ENCODE assay signal across 10 cellular contexts in genomic region chr3:37892917-37893595, GRCh38. TPM values are rescaled to one million over a fixed set of nuclear protein-coding genes. Genes with fewer than 3 reads are reported as not detected.
DNase-seq lines count a peak whose midpoint lies in the region; ATAC-seq and TF ChIP-seq lines count a peak whose summit lies in the region.
"Had no signal": no experiment of that assay in that cellular context is flagged by ENCODE, and none has a peak within 500 bp of the region (broad histone marks: within the 10 kb centered on the region; RNA-seq: fewer than 3 reads in every experiment).

No MANE protein-coding gene starts in this region.

- no peak overlapping the region for H3K4me3 ChIP-seq in kidney epithelial cell (ENCODE audit: low read depth, low read length)
- H3K4me3 ChIP-seq in skeletal muscle tissue (ENCODE audit: low read length in 3 of 3) = no peak overlapping the region

- H4K20me1 ChIP-seq in H9 (ENCODE audit: control insufficient read depth, insufficient read depth, insufficient read length) = no peaks in the 10 kb centered on the region

- DNase-seq in HuH-7.5 (ENCODE audit: low spot score) = peak; percentile 29
- peak; percentile 57 for DNase-seq in dermis blood vessel endothelial cell
- DNase-seq in kidney epithelial cell (ENCODE audit: low read depth) = peak; percentile 39
- no peak for DNase-seq in stimulated activated effector memory CD8-positive, alpha-beta T cell treated with anti-CD3 and anti-CD28 coated beads, Interleukin-12 subunit alpha, Interleukin-12 subunit beta, amount 100 ng/mL, for 72 hours (ENCODE audit: low spot score in 2 of 2)
- no peak for DNase-seq in GM13977 (ENCODE audit: low spot score)
- no peak for DNase-seq in H9
- DNase-seq: SHP77; stimulated activated CD4-positive, alpha-beta T cell treated with anti-CD3 and anti-CD28 coated beads, Interleukin-4, amount 100 ng/mL, for 4 hours had no signal

- no peak overlapping the region for H3K14ac ChIP-seq in H9 (ENCODE audit: insufficient read depth, low read length)

- no peak overlapping the region for H3K23ac ChIP-seq in H9 (ENCODE audit: insufficient read length, low read depth, low read length)

- no peaks in the 10 kb centered on the region for H3K36me3 Mint-ChIP-seq in stimulated activated effector memory CD8-positive, alpha-beta T cell treated with anti-CD3 and anti-CD28 coated beads, Interleukin-12 subunit alpha, Interleukin-12 subunit beta, amount 100 ng/mL, for 72 hours
- H3K36me3 Mint-ChIP-seq in H9 (ENCODE audit: insufficient read depth in 1 of 3, low read depth in 3 of 3) = no peaks in the 10 kb centered on the region

- no peak overlapping the region for H3T11ph ChIP-seq in H9 (ENCODE audit: low read length)

- ATAC-seq in stimulated activated effector memory CD8-positive, alpha-beta T cell treated with anti-CD3 and anti-CD28 coated beads, Interleukin-12 subunit alpha, Interleukin-12 subunit beta, amount 100 ng/mL, for 72 hours = no peak
- no peak for ATAC-seq in GM21367 (IDR thresholded peaks at IDR 0.05; ENCODE audit: unreplicated experiment)

- H2BK120ac ChIP-seq in H9 (ENCODE audit: low read depth, low read length, poor library complexity, severe bottlenecking) = no peak overlapping the region

- H3K27ac ChIP-seq in skeletal muscle tissue (ENCODE audit: low read depth, low read length) (peak overlapping the region; percentile 49), H9 (ENCODE audit: insufficient read length, low read depth, low read length) (no peak overlapping the region)

- H3K9me3 Mint-ChIP-seq in stimulated activated effector memory CD8-positive, alpha-beta T cell treated with anti-CD3 and anti-CD28 coated beads, Interleukin-12 subunit alpha, Interleukin-12 subunit beta, amount 100 ng/mL, for 72 hours = no peaks in the 10 kb centered on the region
- H3K9me3 Mint-ChIP-seq in H9 = no peaks in the 10 kb centered on the region

- H3K79me2 ChIP-seq in H9 (ENCODE audit: insufficient read depth, low read length) = no peaks in the 10 kb centered on the region

- in situ Hi-C loops in GM13977 (cut with MboI; ENCODE audit: low pct_unique_long_range_greater_than_20kb, low sequenced_read_pairs, unreplicated experiment) = no loop called here

- H3K36me3 ChIP-seq in kidney epithelial cell (ENCODE audit: control insufficient read depth, insufficient read depth, low read length) (no peaks in the 10 kb centered on the region), skeletal muscle tissue (ENCODE audit: control insufficient read depth in 3 of 3, insufficient read depth in 3 of 3, low read length in 3 of 3) (no peaks in the 10 kb centered on the region)

- H3K4me1 ChIP-seq in skeletal muscle tissue (ENCODE audit: control insufficient read depth in 3 of 3, insufficient read depth in 3 of 3, low read length in 3 of 3) = peaks cover 22 to 32% (median 27%) of the 10 kb centered on the region in 3 donors
- 0 out of 2 replicates have a peak, but pooled peaks cover 3% of the 10 kb centered on the region for H3K4me1 ChIP-seq in H9 (ENCODE audit: insufficient read depth, low read length)

- no CpG with 5 or more reads among the region's 3 CpGs for WGBS in H9 (ENCODE audit: extremely low coverage, insufficient read length, low lambda C conversion rate)

- no peak overlapping the region for H3K56ac ChIP-seq in H9 (ENCODE audit: insufficient read length, low read depth, low read length)

- H3K27me3 Mint-ChIP-seq in H9 (ENCODE audit: low read depth) = no peaks in the 10 kb centered on the region

- no peak overlapping the region for H2BK12ac ChIP-seq in H9 (ENCODE audit: insufficient read length, low read depth, low read length)

- no peak overlapping the region for H4K5ac ChIP-seq in H9 (ENCODE audit: insufficient read length, low read depth, low read length)

- no peak overlapping the region for H3K27ac Mint-ChIP-seq in stimulated activated effector memory CD8-positive, alpha-beta T cell treated with anti-CD3 and anti-CD28 coated beads, Interleukin-12 subunit alpha, Interleukin-12 subunit beta, amount 100 ng/mL, for 72 hours
- H3K27ac Mint-ChIP-seq in H9 = no peak overlapping the region; a peak in 2 of 7 replicates

- H3K27me3 ChIP-seq in kidney epithelial cell (ENCODE audit: control insufficient read depth, insufficient read depth, low read length) = no peaks in the 10 kb centered on the region
- no peaks in the 10 kb centered on the region for H3K27me3 ChIP-seq in skeletal muscle tissue (ENCODE audit: control insufficient read depth in 3 of 3, insufficient read depth in 3 of 3, low read length in 3 of 3)
- no peaks in the 10 kb centered on the region for H3K27me3 ChIP-seq in H9 (ENCODE audit: insufficient read depth, low read length)

- H3K4ac ChIP-seq in H9 (ENCODE audit: low read depth, low read length) = no peak overlapping the region

- H2BK15ac ChIP-seq in H9 (ENCODE audit: low read depth, low read length) = no peak overlapping the region

- no peaks in the 10 kb centered on the region for H3K4me1 Mint-ChIP-seq in stimulated activated effector memory CD8-positive, alpha-beta T cell treated with anti-CD3 and anti-CD28 coated beads, Interleukin-12 subunit alpha, Interleukin-12 subunit beta, amount 100 ng/mL, for 72 hours
- peaks cover 6 to 9% of the 10 kb centered on the region in 2 experiments for H3K4me1 Mint-ChIP-seq in H9

- H4K91ac ChIP-seq in H9 (ENCODE audit: insufficient read length, low read depth, low read length) = no peak overlapping the region

- H3K4me3 Mint-ChIP-seq in stimulated activated effector memory CD8-positive, alpha-beta T cell treated with anti-CD3 and anti-CD28 coated beads, Interleukin-12 subunit alpha, Interleukin-12 subunit beta, amount 100 ng/mL, for 72 hours = no peak overlapping the region
- no peak overlapping the region for H3K4me3 Mint-ChIP-seq in H9

- no peak overlapping the region for H2AFZ ChIP-seq in H9 (ENCODE audit: low read length)

- no peaks in the 10 kb centered on the region for H3K23me2 ChIP-seq in H9 (ENCODE audit: insufficient read length, low read depth, low read length, poor library complexity, severe bottlenecking)

- no peak overlapping the region for H2BK5ac ChIP-seq in H9 (ENCODE audit: insufficient read length, low read length)

- no peaks in the 10 kb centered on the region for H3K79me1 ChIP-seq in H9 (ENCODE audit: insufficient read depth, low read depth, low read length, poor library complexity, severe bottlenecking)

- no peak overlapping the region for H3K4me2 ChIP-seq in H9 (ENCODE audit: insufficient read depth, insufficient read length, low read length)

- no peak overlapping the region for H3K18ac ChIP-seq in H9 (ENCODE audit: insufficient read length, low read depth, low read length)

- no peak overlapping the region for H2AK5ac ChIP-seq in H9 (ENCODE audit: insufficient read length, low read length)

- H3K9ac ChIP-seq in skeletal muscle tissue (ENCODE audit: low read depth in 1 of 3, low read length in 3 of 3) = no peak overlapping the region
- no peak overlapping the region for H3K9ac ChIP-seq in H9 (ENCODE audit: extremely low read depth, insufficient read length, low read length)

- no peak overlapping the region for H4K8ac ChIP-seq in H9 (replicated peaks; ENCODE audit: insufficient read length, low read depth, low read length)

- TF ChIP-seq CTCF in kidney epithelial cell (IDR thresholded peaks at IDR 0.05; ENCODE audit: insufficient read depth, low read length, poor library complexity, severe bottlenecking) = no peak
- no peak for TF ChIP-seq CTCF in GM13977 (IDR thresholded peaks at IDR 0.05; ENCODE audit: extremely low read depth, insufficient read depth, missing control alignments)
- no peak for TF ChIP-seq CTCF in H9 (conservative IDR thresholded peaks at IDR 0.05)

- H2BK20ac ChIP-seq in H9 (ENCODE audit: low read depth, low read length, poor library complexity, severe bottlenecking) = no peak overlapping the region

- H3K9me3 ChIP-seq in skeletal muscle tissue (ENCODE audit: control insufficient read depth in 3 of 3, low read length in 3 of 3) = no peaks in the 10 kb centered on the region
- no peaks in the 10 kb centered on the region for H3K9me3 ChIP-seq in H9 (ENCODE audit: control insufficient read depth, low read depth, low read length)

RNA-seq across cellular contexts. Expression of gene CTDSPL, which starts 31.4 kb away (rescaled TPM):
- total RNA-seq in dermis blood vessel endothelial cell (107 and 161 TPM in 2 replicates), kidney epithelial cell (28.0 and 30.6 TPM in 2 replicates), skeletal muscle tissue (20.4 TPM), H9 (2021) (20.8 and 21.3 TPM in 2 replicates)

Comparison
In these comparisons a context has a peak if more than half of its experiments do, and no peak if none do; other contexts are left out.
1. DNase-seq: peak in HuH-7.5 (single experiment), dermis blood vessel endothelial cell (single experiment) and kidney epithelial cell (single experiment); none in stimulated activated effector memory CD8-positive, alpha-beta T cell treated with anti-CD3 and anti-CD28 coated beads, Interleukin-12 subunit alpha, Interleukin-12 subunit beta, amount 100 ng/mL, for 72 hours (0 of 2), GM13977 (single experiment) and H9 (single experiment).